2 cellular contexts compared by ENCODE assay signal in genomic region chr1:207856276-207857023, GRCh38.
TF ChIP-seq lines count a peak whose summit lies in the region.

No MANE protein-coding gene starts in this region.

TF ChIP-seq in GM12878, 131 proteins besides CTCF, POLR2A, EP300 and RAD21:
- TF ChIP-seq RAD51 (IDR thresholded peaks at IDR 0.05) (no peak), ATF2 (IDR thresholded peaks at IDR 0.05; ENCODE audit: low read length) (no peak), BACH1 (IDR thresholded peaks at IDR 0.05; ENCODE audit: borderline replicate concordance) (no peak), FOXM1 (IDR thresholded peaks at IDR 0.05; ENCODE audit: low read depth, low read length) (no peak), ETV6 (conservative IDR thresholded peaks at IDR 0.05 in 1 of 2, IDR thresholded peaks at IDR 0.05 in 1 of 2; ENCODE audit: borderline replicate concordance in 1 of 2, low read depth in 1 of 2) (no peak), YBX1 (IDR thresholded peaks at IDR 0.05) (no peak), NR2C2 (IDR thresholded peaks at IDR 0.05; ENCODE audit: borderline replicate concordance, control insufficient read depth, insufficient read length, low read depth) (no peak), FOXK2 (IDR thresholded peaks at IDR 0.05) (no peak), NRF1 (conservative IDR thresholded peaks at IDR 0.05; ENCODE audit: low read depth, low read length) (no peak), ZNF24 (IDR thresholded peaks at IDR 0.05) (no peak), TBL1XR1 (IDR thresholded peaks at IDR 0.05; ENCODE audit: low read depth, low read length) (no peak), RCOR1 (conservative IDR thresholded peaks at IDR 0.05; ENCODE audit: low read depth, low read length) (no peak)
- TF ChIP-seq, protein P1, sequence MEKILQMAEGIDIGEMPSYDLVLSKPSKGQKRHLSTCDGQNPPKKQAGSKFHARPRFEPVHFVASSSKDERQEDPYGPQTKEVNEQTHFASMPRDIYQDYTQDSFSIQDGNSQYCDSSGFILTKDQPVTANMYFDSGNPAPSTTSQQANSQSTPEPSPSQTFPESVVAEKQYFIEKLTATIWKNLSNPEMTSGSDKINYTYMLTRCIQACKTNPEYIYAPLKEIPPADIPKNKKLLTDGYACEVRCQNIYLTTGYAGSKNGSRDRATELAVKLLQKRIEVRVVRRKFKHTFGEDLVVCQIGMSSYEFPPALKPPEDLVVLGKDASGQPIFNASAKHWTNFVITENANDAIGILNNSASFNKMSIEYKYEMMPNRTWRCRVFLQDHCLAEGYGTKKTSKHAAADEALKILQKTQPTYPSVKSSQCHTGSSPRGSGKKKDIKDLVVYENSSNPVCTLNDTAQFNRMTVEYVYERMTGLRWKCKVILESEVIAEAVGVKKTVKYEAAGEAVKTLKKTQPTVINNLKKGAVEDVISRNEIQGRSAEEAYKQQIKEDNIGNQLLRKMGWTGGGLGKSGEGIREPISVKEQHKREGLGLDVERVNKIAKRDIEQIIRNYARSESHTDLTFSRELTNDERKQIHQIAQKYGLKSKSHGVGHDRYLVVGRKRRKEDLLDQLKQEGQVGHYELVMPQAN (conservative IDR thresholded peaks at IDR 0.05) = no peak

TF ChIP-seq in WTC11, 78 proteins besides CTCF, POLR2A, EP300 and RAD21:
- TF ChIP-seq ATF3 (CRISPR knock-in tag; conservative IDR thresholded peaks at IDR 0.05) (no peak), GTF2I (CRISPR knock-in tag; conservative IDR thresholded peaks at IDR 0.05) (no peak), OVOL2 (CRISPR knock-in tag; IDR thresholded peaks at IDR 0.05; ENCODE audit: borderline replicate concordance) (no peak), TCF7 (CRISPR knock-in tag; IDR thresholded peaks at IDR 0.05; ENCODE audit: low read depth) (no peak), PREB (CRISPR knock-in tag; IDR thresholded peaks at IDR 0.05; ENCODE audit: borderline replicate concordance) (no peak), ZNF512 (CRISPR knock-in tag; IDR thresholded peaks at IDR 0.05; ENCODE audit: borderline replicate concordance) (no peak)
- TF ChIP-seq, protein P2, sequence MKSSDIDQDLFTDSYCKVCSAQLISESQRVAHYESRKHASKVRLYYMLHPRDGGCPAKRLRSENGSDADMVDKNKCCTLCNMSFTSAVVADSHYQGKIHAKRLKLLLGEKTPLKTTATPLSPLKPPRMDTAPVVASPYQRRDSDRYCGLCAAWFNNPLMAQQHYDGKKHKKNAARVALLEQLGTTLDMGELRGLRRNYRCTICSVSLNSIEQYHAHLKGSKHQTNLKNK (CRISPR knock-in tag; IDR thresholded peaks at IDR 0.05) = no peak
